In the genomic region with DNA sequence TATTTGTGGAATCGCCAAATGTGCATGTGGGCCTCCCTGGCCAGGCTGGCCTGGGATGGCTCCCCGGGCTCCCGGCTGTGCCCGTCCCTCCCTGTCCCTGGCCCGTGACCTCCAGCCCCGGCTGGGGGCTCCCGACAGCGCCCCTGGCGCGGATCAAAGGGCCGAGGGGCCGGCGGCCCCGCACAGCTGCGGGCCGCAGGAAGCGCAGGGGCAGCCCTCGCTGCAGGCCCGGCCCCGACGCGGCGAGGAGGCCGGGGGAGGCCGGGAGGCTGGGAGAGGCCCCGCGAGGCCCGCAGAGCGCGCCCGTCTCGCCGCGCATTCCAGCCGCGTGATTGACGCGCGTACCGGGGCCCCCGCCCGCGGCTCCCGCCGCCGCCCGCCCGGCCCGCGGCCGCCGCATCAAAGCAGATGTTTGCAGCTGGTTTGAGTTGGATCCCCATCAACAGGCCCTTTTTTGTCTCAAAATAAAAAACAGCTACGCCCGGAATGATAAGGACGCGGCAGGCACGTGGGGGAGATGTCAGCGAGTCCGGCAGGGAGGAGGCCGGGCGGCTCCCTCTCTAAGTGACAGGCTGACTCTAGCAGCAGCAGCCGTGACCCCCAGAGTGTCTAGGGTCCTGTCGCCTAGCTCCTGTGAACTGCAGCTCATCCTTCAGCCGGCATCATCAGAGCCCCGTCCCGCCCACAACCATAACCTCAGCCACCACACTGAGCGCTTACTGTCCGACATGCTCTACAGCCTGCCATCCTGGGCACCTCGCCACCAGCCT, we compare ENCODE assay signal across 15 cellular contexts.
A peak's percentile ranks its signal among the peaks of the same experiment; 100 is the strongest.
DNase-seq lines count a peak whose midpoint lies in the region; FAIRE-seq and TF ChIP-seq lines count a peak whose summit lies in the region.
"Had no signal": no experiment of that assay in that cellular context is flagged by ENCODE, and none has a peak within 500 bp of the region (broad histone marks: within the 10 kb centered on the region; RNA-seq: fewer than 3 reads in every experiment).

No MANE protein-coding gene starts in this region.

- no peak overlapping the region for H3K27ac Mint-ChIP-seq in MCF 10A (ENCODE audit: low read depth, unreplicated experiment)
- H3K27ac Mint-ChIP-seq in type B pancreatic cell: peak overlapping the region; percentile 68
- H3K27ac Mint-ChIP-seq: activated CD4-positive, alpha-beta T cell treated with anti-CD3 and anti-CD28 coated beads, Interleukin-2, amount 10 ng/mL, durations not matched to agents 24 days and 14 days; activated T-helper 1 cell treated with anti-CD3 and anti-CD28 coated beads, Interleukin-12 subunit alpha, Interleukin-12 subunit beta, Interleukin-2, Interleukin-4 antibody, amounts not matched to agents 30 ng/mL and 10 ng/mL and 1 ng/mL, durations not matched to agents 14 hours and 24 hours and 36 hours had no signal

- POLR2A ChIA-PET in MCF 10A (lab: Yijun Ruan, JAX): no interaction called here

- H2AFZ ChIP-seq in keratinocyte (ENCODE audit: control insufficient read depth, low read length): peak overlapping the region; percentile 30

- peak overlapping the region; percentile 32 for H3K4me2 ChIP-seq in keratinocyte (ENCODE audit: control insufficient read depth, extremely low read depth, insufficient read depth, low read depth, low read length)

- H3K4me1 ChIP-seq in breast epithelium (no peaks in the 10 kb centered on the region), keratinocyte (ENCODE audit: control insufficient read depth, extremely low read depth, insufficient read depth, low read length) (peaks cover 27% of the 10 kb centered on the region)

- H3K4me1 Mint-ChIP-seq in MCF 10A (ENCODE audit: insufficient read depth, unreplicated experiment) (no peaks in the 10 kb centered on the region), type B pancreatic cell (ENCODE audit: unreplicated experiment) (peaks cover 9% of the 10 kb centered on the region)
- H3K4me1 Mint-ChIP-seq: activated CD4-positive, alpha-beta T cell treated with anti-CD3 and anti-CD28 coated beads, Interleukin-2, amount 10 ng/mL, durations not matched to agents 24 days and 14 days had no signal

- DNase-seq in breast epithelium (ENCODE audit: low spot score in 2 of 2) (no peak), MCF 10A (ENCODE audit: unreplicated experiment) (no peak), coronary artery (ENCODE audit: low spot score) (no peak), keratinocyte (ENCODE audit: low read depth, low spot score) (no peak), type B pancreatic cell (ENCODE audit: extremely low spot score, unreplicated experiment) (no peak), NCI-H1417 treated with DMSO at 0.1 percent for 48 hours (lab: John Stamatoyannopoulos, UW) (no peak), NCI-H2171 treated with DMSO at 0.1 percent for 48 hours (lab: John Stamatoyannopoulos, UW) (no peak), A172 (ENCODE audit: low spot score) (no peak)
- DNase-seq: activated CD4-positive, alpha-beta T cell treated with anti-CD3 and anti-CD28 coated beads, Interleukin-2, amount 10 ng/mL, durations not matched to agents 24 days and 14 days; NCI-H1048; NCI-H524; stimulated activated CD4-positive, alpha-beta T cell treated with anti-CD3 and anti-CD28 coated beads, Interleukin-12 subunit alpha, Interleukin-12 subunit beta, amount 100 ng/mL, for 4 hours; uterus had no signal

- no peak overlapping the region for H3K9ac ChIP-seq in keratinocyte (ENCODE audit: control insufficient read depth, extremely low read depth, insufficient read depth, low read length)

- CTCF ChIA-PET in MCF 10A (lab: Yijun Ruan, JAX): interaction anchor here (0.6 kb wide), 1 partner anchor 125 kb away, joined by 3 read pairs; no protein-coding TSS in a partner anchor

- peak overlapping the region; percentile 4 to 54 (median 15) for H3K4me3 ChIP-seq in breast epithelium
- peak overlapping the region; percentile 62 for H3K4me3 ChIP-seq in coronary artery
- H3K4me3 ChIP-seq in keratinocyte (ENCODE audit: control insufficient read depth in 2 of 3, extremely low read depth in 1 of 3, insufficient read depth in 2 of 3, low read depth in 1 of 3, low read length in 3 of 3): no peak overlapping the region
- H3K4me3 ChIP-seq: uterus had no signal

- H3K9me3 ChIP-seq in breast epithelium: no peaks in the 10 kb centered on the region
- no peaks in the 10 kb centered on the region for H3K9me3 ChIP-seq in keratinocyte (ENCODE audit: control insufficient read depth, low read depth, low read length)
- H3K9me3 ChIP-seq: neutrophil, uterus had no signal

- H3K9me1 ChIP-seq in keratinocyte (ENCODE audit: control insufficient read depth, extremely low read depth, insufficient read depth, low read length): no peaks in the 10 kb centered on the region

- H3K27ac ChIP-seq in breast epithelium (no peak overlapping the region), coronary artery (no peak overlapping the region), keratinocyte (ENCODE audit: control insufficient read depth, insufficient read depth, low read length) (no peak overlapping the region)
- H3K27ac ChIP-seq: neutrophil, uterus had no signal

- no peaks in the 10 kb centered on the region for H4K20me1 ChIP-seq in keratinocyte (ENCODE audit: control insufficient read depth, extremely low read depth, insufficient read depth, low read length)

- H3K27me3 Mint-ChIP-seq in MCF 10A (ENCODE audit: insufficient read depth, unreplicated experiment) (no peaks in the 10 kb centered on the region), type B pancreatic cell (peaks cover 71% of the 10 kb centered on the region)

- H3K36me3 ChIP-seq in breast epithelium (no peaks in the 10 kb centered on the region), keratinocyte (ENCODE audit: control insufficient read depth in 2 of 2, extremely low read depth in 1 of 2, insufficient read depth in 2 of 2, low read length in 2 of 2) (no peaks in the 10 kb centered on the region)
- H3K36me3 ChIP-seq: neutrophil, uterus had no signal

- FAIRE-seq in keratinocyte (lab: Jason Lieb, UNC): no peak

- dilution Hi-C loops in keratinocyte (cut with MboI; ENCODE audit: extremely low pct_ligation_motif_present, low sequenced_read_pairs): no loop called here

- H3K79me2 ChIP-seq in keratinocyte (ENCODE audit: control insufficient read depth, insufficient read depth, low read length): no peaks in the 10 kb centered on the region

- BruUV-seq in MCF 10A (replicated peaks; lab: Mats Ljungman, UMichigan): no TSS peak

- no peak for TF ChIP-seq POLR2A in breast epithelium (IDR thresholded peaks at IDR 0.05)

- H3K27me3 ChIP-seq in breast epithelium: no peaks in the 10 kb centered on the region
- no peaks in the 10 kb centered on the region for H3K27me3 ChIP-seq in keratinocyte (ENCODE audit: control insufficient read depth, extremely low read depth, insufficient read depth, low read length)

- H3K36me3 Mint-ChIP-seq in MCF 10A (ENCODE audit: insufficient read depth, unreplicated experiment) (no peaks in the 10 kb centered on the region), type B pancreatic cell (no peaks in the 10 kb centered on the region)

- no peaks in the 10 kb centered on the region for H3K9me3 Mint-ChIP-seq in MCF 10A (ENCODE audit: unreplicated experiment)
- H3K9me3 Mint-ChIP-seq in type B pancreatic cell: no peaks in the 10 kb centered on the region
- H3K9me3 Mint-ChIP-seq: activated CD4-positive, alpha-beta T cell treated with anti-CD3 and anti-CD28 coated beads, Interleukin-2, amount 10 ng/mL, durations not matched to agents 24 days and 14 days; activated T-helper 1 cell treated with anti-CD3 and anti-CD28 coated beads, Interleukin-12 subunit alpha, Interleukin-12 subunit beta, Interleukin-2, Interleukin-4 antibody, amounts not matched to agents 30 ng/mL and 10 ng/mL and 1 ng/mL, durations not matched to agents 14 hours and 24 hours and 36 hours had no signal

- intact Hi-C loops in breast epithelium (cut with DNase I; ENCODE audit: low total_unique reads) (no loop called here), MCF 10A (cut with micrococcal nuclease) (no loop called here)

- TF ChIP-seq CTCF in breast epithelium (IDR thresholded peaks at IDR 0.05): no peak
- TF ChIP-seq CTCF in MCF 10A (IDR thresholded peaks at IDR 0.05; ENCODE audit: unreplicated experiment): no peak
- TF ChIP-seq CTCF in coronary artery (IDR thresholded peaks at IDR 0.05): no peak
- TF ChIP-seq CTCF in keratinocyte (optimal IDR thresholded peaks at IDR 0.05 in 1 of 3, IDR thresholded peaks at IDR 0.05 in 1 of 3, conservative IDR thresholded peaks at IDR 0.05 in 1 of 3; ENCODE audit: extremely low read depth in 1 of 3, insufficient read depth in 2 of 3, low read length in 3 of 3): no peak
- TF ChIP-seq CTCF in type B pancreatic cell (conservative IDR thresholded peaks at IDR 0.05): no peak

- H3K4me3 Mint-ChIP-seq in MCF 10A (ENCODE audit: unreplicated experiment) (no peak overlapping the region), type B pancreatic cell (peak overlapping the region; percentile 58)
- H3K4me3 Mint-ChIP-seq: activated CD4-positive, alpha-beta T cell treated with anti-CD3 and anti-CD28 coated beads, Interleukin-2, amount 10 ng/mL, durations not matched to agents 24 days and 14 days; activated T-helper 1 cell treated with anti-CD3 and anti-CD28 coated beads, Interleukin-12 subunit alpha, Interleukin-12 subunit beta, Interleukin-2, Interleukin-4 antibody, amounts not matched to agents 30 ng/mL and 10 ng/mL and 1 ng/mL, durations not matched to agents 14 hours and 24 hours and 36 hours had no signal

Comparison
In these comparisons a context has a peak if more than half of its experiments do, and no peak if none do; other contexts are left out.
1. H3K4me3 ChIP-seq: peak in breast epithelium (3 of 3) and coronary artery (single experiment); none in keratinocyte (0 of 3).